ENCODE assay signal across 1 cellular context in genomic region chr14:39673141-39674133, GRCh38.
TF ChIP-seq lines count a peak whose summit lies in the region.

No MANE protein-coding gene starts in this region.

TF ChIP-seq in H1, 55 proteins besides CTCF, POLR2A, EP300 and RAD21 (continued from another document):
- TF ChIP-seq, protein P1, sequence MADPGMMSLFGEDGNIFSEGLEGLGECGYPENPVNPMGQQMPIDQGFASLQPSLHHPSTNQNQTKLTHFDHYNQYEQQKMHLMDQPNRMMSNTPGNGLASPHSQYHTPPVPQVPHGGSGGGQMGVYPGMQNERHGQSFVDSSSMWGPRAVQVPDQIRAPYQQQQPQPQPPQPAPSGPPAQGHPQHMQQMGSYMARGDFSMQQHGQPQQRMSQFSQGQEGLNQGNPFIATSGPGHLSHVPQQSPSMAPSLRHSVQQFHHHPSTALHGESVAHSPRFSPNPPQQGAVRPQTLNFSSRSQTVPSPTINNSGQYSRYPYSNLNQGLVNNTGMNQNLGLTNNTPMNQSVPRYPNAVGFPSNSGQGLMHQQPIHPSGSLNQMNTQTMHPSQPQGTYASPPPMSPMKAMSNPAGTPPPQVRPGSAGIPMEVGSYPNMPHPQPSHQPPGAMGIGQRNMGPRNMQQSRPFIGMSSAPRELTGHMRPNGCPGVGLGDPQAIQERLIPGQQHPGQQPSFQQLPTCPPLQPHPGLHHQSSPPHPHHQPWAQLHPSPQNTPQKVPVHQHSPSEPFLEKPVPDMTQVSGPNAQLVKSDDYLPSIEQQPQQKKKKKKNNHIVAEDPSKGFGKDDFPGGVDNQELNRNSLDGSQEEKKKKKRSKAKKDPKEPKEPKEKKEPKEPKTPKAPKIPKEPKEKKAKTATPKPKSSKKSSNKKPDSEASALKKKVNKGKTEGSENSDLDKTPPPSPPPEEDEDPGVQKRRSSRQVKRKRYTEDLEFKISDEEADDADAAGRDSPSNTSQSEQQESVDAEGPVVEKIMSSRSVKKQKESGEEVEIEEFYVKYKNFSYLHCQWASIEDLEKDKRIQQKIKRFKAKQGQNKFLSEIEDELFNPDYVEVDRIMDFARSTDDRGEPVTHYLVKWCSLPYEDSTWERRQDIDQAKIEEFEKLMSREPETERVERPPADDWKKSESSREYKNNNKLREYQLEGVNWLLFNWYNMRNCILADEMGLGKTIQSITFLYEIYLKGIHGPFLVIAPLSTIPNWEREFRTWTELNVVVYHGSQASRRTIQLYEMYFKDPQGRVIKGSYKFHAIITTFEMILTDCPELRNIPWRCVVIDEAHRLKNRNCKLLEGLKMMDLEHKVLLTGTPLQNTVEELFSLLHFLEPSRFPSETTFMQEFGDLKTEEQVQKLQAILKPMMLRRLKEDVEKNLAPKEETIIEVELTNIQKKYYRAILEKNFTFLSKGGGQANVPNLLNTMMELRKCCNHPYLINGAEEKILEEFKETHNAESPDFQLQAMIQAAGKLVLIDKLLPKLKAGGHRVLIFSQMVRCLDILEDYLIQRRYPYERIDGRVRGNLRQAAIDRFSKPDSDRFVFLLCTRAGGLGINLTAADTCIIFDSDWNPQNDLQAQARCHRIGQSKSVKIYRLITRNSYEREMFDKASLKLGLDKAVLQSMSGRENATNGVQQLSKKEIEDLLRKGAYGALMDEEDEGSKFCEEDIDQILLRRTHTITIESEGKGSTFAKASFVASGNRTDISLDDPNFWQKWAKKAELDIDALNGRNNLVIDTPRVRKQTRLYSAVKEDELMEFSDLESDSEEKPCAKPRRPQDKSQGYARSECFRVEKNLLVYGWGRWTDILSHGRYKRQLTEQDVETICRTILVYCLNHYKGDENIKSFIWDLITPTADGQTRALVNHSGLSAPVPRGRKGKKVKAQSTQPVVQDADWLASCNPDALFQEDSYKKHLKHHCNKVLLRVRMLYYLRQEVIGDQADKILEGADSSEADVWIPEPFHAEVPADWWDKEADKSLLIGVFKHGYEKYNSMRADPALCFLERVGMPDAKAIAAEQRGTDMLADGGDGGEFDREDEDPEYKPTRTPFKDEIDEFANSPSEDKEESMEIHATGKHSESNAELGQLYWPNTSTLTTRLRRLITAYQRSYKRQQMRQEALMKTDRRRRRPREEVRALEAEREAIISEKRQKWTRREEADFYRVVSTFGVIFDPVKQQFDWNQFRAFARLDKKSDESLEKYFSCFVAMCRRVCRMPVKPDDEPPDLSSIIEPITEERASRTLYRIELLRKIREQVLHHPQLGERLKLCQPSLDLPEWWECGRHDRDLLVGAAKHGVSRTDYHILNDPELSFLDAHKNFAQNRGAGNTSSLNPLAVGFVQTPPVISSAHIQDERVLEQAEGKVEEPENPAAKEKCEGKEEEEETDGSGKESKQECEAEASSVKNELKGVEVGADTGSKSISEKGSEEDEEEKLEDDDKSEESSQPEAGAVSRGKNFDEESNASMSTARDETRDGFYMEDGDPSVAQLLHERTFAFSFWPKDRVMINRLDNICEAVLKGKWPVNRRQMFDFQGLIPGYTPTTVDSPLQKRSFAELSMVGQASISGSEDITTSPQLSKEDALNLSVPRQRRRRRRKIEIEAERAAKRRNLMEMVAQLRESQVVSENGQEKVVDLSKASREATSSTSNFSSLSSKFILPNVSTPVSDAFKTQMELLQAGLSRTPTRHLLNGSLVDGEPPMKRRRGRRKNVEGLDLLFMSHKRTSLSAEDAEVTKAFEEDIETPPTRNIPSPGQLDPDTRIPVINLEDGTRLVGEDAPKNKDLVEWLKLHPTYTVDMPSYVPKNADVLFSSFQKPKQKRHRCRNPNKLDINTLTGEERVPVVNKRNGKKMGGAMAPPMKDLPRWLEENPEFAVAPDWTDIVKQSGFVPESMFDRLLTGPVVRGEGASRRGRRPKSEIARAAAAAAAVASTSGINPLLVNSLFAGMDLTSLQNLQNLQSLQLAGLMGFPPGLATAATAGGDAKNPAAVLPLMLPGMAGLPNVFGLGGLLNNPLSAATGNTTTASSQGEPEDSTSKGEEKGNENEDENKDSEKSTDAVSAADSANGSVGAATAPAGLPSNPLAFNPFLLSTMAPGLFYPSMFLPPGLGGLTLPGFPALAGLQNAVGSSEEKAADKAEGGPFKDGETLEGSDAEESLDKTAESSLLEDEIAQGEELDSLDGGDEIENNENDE (IDR thresholded peaks at IDR 0.05; ENCODE audit: insufficient replicate concordance, low read length), result peak; percentile 67
- TF ChIP-seq SP1 (IDR thresholded peaks at IDR 0.05; ENCODE audit: low read depth, low read length) (peak; percentile 38; the same call in 1 of the 2 replicates), BCL11A (IDR thresholded peaks at IDR 0.05; ENCODE audit: low read depth in 2 of 2, low read length in 2 of 2) (peak in 1 of 2 experiments; percentile 93), TBP (IDR thresholded peaks at IDR 0.05; ENCODE audit: low read depth, low read length) (no peak), TEAD4 (IDR thresholded peaks at IDR 0.05; ENCODE audit: low read depth, low read length) (peak; percentile 78), JUN (IDR thresholded peaks at IDR 0.05; ENCODE audit: low read depth, low read length) (no peak), POU5F1 (IDR thresholded peaks at IDR 0.05; ENCODE audit: low read depth, low read length) (peak; percentile 62; the same call in 1 of the 2 replicates), NANOG (IDR thresholded peaks at IDR 0.05; ENCODE audit: insufficient read depth, low read depth, low read length, poor library complexity, severe bottlenecking) (peak; percentile 79)
- TF ChIP-seq, protein P2, sequence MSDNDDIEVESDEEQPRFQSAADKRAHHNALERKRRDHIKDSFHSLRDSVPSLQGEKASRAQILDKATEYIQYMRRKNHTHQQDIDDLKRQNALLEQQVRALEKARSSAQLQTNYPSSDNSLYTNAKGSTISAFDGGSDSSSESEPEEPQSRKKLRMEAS (IDR thresholded peaks at IDR 0.05), result peak; percentile 85
